1 cellular context compared by ENCODE assay signal in genomic region chr20:47622118-47622665, GRCh38.
TF ChIP-seq lines count a peak whose summit lies in the region.

No MANE protein-coding gene starts in this region.

TF ChIP-seq in WTC11, 78 proteins besides CTCF, POLR2A, EP300 and RAD21 (continued from another document):
- TF ChIP-seq AFF4 (CRISPR knock-in tag; IDR thresholded peaks at IDR 0.05; ENCODE audit: borderline replicate concordance) (no peak), ZMAT4 (CRISPR knock-in tag; IDR thresholded peaks at IDR 0.05) (no peak), CBFB (CRISPR knock-in tag; IDR thresholded peaks at IDR 0.05; ENCODE audit: low read depth) (no peak), NFATC4 (CRISPR knock-in tag; IDR thresholded peaks at IDR 0.05) (no peak), ZNF281 (CRISPR knock-in tag; IDR thresholded peaks at IDR 0.05) (no peak), ZNF317 (CRISPR knock-in tag; IDR thresholded peaks at IDR 0.05; ENCODE audit: borderline replicate concordance, low read depth) (no peak), MLX (CRISPR knock-in tag; IDR thresholded peaks at IDR 0.05) (no peak), HMGA2 (CRISPR knock-in tag; IDR thresholded peaks at IDR 0.05) (no peak), FOXP1 (CRISPR knock-in tag; IDR thresholded peaks at IDR 0.05; ENCODE audit: borderline replicate concordance) (no peak), MXD4 (CRISPR knock-in tag; IDR thresholded peaks at IDR 0.05; ENCODE audit: borderline replicate concordance) (no peak), ERG (CRISPR knock-in tag; IDR thresholded peaks at IDR 0.05) (no peak)
TF ChIP-seq in WTC11: peak in this region for 0.
